Comparison of ENCODE assay signal across 32 cellular contexts in genomic region chr2:231856959-231857358, GRCh38.
"Had no signal": no experiment of that assay in that cellular context is flagged by ENCODE, and none has a peak within 500 bp of the region (broad histone marks: within the 10 kb centered on the region; RNA-seq: fewer than 3 reads in every experiment).

No MANE protein-coding gene starts in this region.

- H3K27me3 ChIP-seq: MG63, SJSA1 had no signal

- H3K36me3 ChIP-seq: MG63, SJSA1 had no signal

- H3K9me3 ChIP-seq: MG63, SJSA1, SK-N-SH had no signal

- DNase-seq: Kasumi-1; KG1; MG63; NCI-H1048; NCI-H1092 treated with DMSO at 0.1 percent for 48 hours; NCI-H1105 treated with DMSO at 0.1 percent for 48 hours; NCI-H1417; NCI-H1436; NCI-H146; NCI-H1694; NCI-H187; NCI-H1930; NCI-H2029 treated with DMSO at 0.1 percent for 48 hours; NCI-H2081 treated with DMSO at 0.1 percent for 48 hours; NCI-H2107; NCI-H2171 treated with DMSO at 0.1 percent for 48 hours; NCI-H2227 treated with DMSO at 0.1 percent for 48 hours; NCI-H345; NCI-H446; NCI-H510A treated with DMSO at 0.1 percent for 48 hours; NCI-H524 treated with DMSO at 0.1 percent for 48 hours; NCI-H526 treated with DMSO at 0.1 percent for 48 hours; NCI-H774; NK-92 treated with Interleukin-12 subunit alpha and Interleukin-12 subunit beta, amount 100 ng/mL, for 24 hours; OCI-M1; PC-3; SHP77; SK-N-SH; SW 1271 had no signal

- H3K4me3 ChIP-seq: K562, MG63, SJSA1 had no signal

- H3K27ac ChIP-seq: RWPE1, SJSA1 had no signal

- H3K4me1 ChIP-seq: SJSA1 had no signal
